ENCODE assay signal across 32 cellular contexts in the genomic region with DNA sequence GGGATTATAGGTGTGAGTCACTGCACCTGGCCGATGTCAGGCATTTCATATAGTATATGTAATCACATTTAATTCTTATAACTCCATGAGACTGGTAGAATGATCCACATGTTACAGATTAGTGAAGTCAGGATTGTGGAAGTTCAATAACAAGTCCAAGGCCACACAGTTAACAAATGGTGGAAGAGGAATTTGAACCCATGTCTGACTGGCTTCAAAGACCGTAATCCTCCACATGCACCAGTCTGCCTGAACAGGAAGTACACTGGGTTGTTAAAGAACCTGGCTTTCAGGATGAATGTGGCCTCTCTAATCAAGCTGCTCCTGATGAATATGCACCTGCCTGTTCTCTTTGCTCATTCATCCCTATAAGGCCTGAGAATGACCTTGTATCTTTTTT.
"Had no signal": no experiment of that assay in that cellular context is flagged by ENCODE, and none has a peak within 500 bp of the region (broad histone marks: within the 10 kb centered on the region; RNA-seq: fewer than 3 reads in every experiment).

No MANE protein-coding gene starts in this region.

- DNase-seq: activated CD4-positive, alpha-beta memory T cell treated with anti-CD3 and anti-CD28 coated beads for 36 hours; activated CD4-positive, alpha-beta T cell treated with anti-CD3 and anti-CD28 coated beads, Interleukin-2, amount 10 ng/mL, durations not matched to agents 7 days and 5 days; activated CD4-positive, CD25-positive, alpha-beta regulatory T cell; activated CD8-positive, alpha-beta memory T cell treated with anti-CD3 and anti-CD28 coated beads for 24 hours; activated effector memory CD4-positive, alpha-beta T cell treated with anti-CD3 and anti-CD28 coated beads, Interleukin-2, amount 50 U/mL, for 16 hours; activated naive CD4-positive, alpha-beta T cell treated with Interleukin-2 at 50 U/mL for 16 hours; activated naive CD8-positive, alpha-beta T cell treated with anti-CD3 and anti-CD28 coated beads, Interleukin-2, amount 50 U/mL, for 24 hours; activated T-cell treated with anti-CD3 and anti-CD28 coated beads, Interleukin-2, amount 50 U/mL, for 4 hours; amniotic stem cell; body of pancreas; central memory CD4-positive, alpha-beta T cell; MG63; MV-4-11; NCI-H1092 treated with DMSO at 0.1 percent for 48 hours; NCI-H1436 treated with DMSO at 0.1 percent for 48 hours; NCI-H1930; NCI-H2171; NCI-H2227 treated with DMSO at 0.1 percent for 48 hours; NCI-H774; NK-92 treated with Interleukin-12 subunit alpha and Interleukin-12 subunit beta, amount 100 ng/mL, for 24 hours; OCI-M1; RPMI8226; T-cell; T1000 had no signal

- H3K27me3 ChIP-seq: ascending aorta, body of pancreas, MG63 had no signal

- H3K9me3 ChIP-seq: ascending aorta, body of pancreas, MG63 had no signal

- H3K27ac ChIP-seq: ascending aorta, body of pancreas, SK-N-MC, VCaP had no signal

- H3K4me3 ChIP-seq: ascending aorta, body of pancreas, MG63, SK-N-MC had no signal

- H3K36me3 ChIP-seq: ascending aorta, MG63 had no signal

- H3K4me1 ChIP-seq: ascending aorta, body of pancreas had no signal

- FAIRE-seq: bronchial epithelial cell, TTC549 had no signal

- ATAC-seq: activated naive CD4-positive, alpha-beta T cell treated with anti-CD3 and anti-CD28 coated beads, Interleukin-2, amount 50 U/mL, for 72 hours; activated naive CD8-positive, alpha-beta T cell treated with anti-CD3 and anti-CD28 coated beads, Interleukin-2, amount 50 U/mL, for 24 hours; activated T-cell treated with anti-CD3 and anti-CD28 coated beads, Interleukin-2, amount 50 U/mL, for 4 hours; body of pancreas; Panc1; Right ventricle myocardium inferior; T-cell had no signal
